28 cellular contexts compared by ENCODE assay signal in the genomic region with DNA sequence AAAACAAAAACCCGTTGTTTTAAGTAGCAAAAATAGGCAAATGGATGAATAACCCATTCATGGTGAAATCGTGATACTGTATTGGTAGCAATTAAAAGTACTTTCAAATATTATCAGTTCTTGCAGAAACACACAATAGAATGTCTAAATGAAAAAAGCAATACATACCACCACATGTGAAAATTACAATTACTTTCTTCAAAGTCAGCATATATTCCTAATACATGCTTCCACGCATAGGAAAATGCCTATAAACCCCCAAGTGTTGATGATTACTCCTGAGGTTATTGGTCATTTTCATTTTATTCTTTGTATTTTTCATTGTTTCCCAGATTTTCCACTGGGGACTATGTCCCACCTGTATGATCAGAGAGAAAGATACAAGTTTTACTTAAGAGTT.
"Had no signal": no experiment of that assay in that cellular context is flagged by ENCODE, and none has a peak within 500 bp of the region (broad histone marks: within the 10 kb centered on the region; RNA-seq: fewer than 3 reads in every experiment).

No MANE protein-coding gene starts in this region.

- H3K4me3 Mint-ChIP-seq: endodermal cell; memory B cell; naive B cell; natural killer cell treated with Interleukin-12 subunit alpha and Interleukin-12 subunit beta and Interleukin-15 and Interleukin-18, amount 100 ng/mL, for 72 hours; neural crest cell; stimulated activated memory B cell treated with anti-CD40 and anti-IgM and Interleukin-4, amounts not matched to agents 10 μg/mL and 1 μg/mL and 100 μg/mL, for 72 hours had no signal

- H3K27ac ChIP-seq: epithelial cell of prostate, foreskin keratinocyte, gastroesophageal sphincter, heart left ventricle, hepatocyte, neutrophil, pancreas, skin epidermis, spleen, thyroid gland, vagina had no signal

- H3K4me2 ChIP-seq: hepatocyte had no signal

- DNase-seq: effector CD8-positive, alpha-beta T cell; endodermal cell; foreskin keratinocyte; heart left ventricle; kidney; mucosa of descending colon; naive B cell; pancreas; spleen; stimulated activated CD4-positive, alpha-beta T cell treated with anti-CD3 and anti-CD28 coated beads, Interleukin-4, amount 100 ng/mL, for 4 hours; stimulated activated naive CD8-positive, alpha-beta T cell treated with anti-CD3 and anti-CD28 coated beads, Interleukin-15, Interleukin-2, amounts not matched to agents 100 U/mL and 50 U/mL, for 24 hours; thyroid gland; trophoblast cell had no signal

- H3K9me3 ChIP-seq: gastroesophageal sphincter, heart left ventricle, mucosa of descending colon, neutrophil, pancreas, spleen, thyroid gland, vagina had no signal

- H3K4me3 ChIP-seq: gastroesophageal sphincter, heart left ventricle, hepatocyte, lung, mucosa of descending colon, pancreas, skin epidermis, spleen, thyroid gland, vagina had no signal

- ATAC-seq: esophagus mucosa; foreskin keratinocyte; gastroesophageal sphincter; heart left ventricle; left lobe of liver; mucosa of descending colon; natural killer cell treated with Interleukin-12 subunit alpha and Interleukin-12 subunit beta and Interleukin-15 and Interleukin-18, amount 100 ng/mL, for 72 hours; pancreas; stimulated activated memory B cell treated with anti-CD40 and anti-IgM and Interleukin-4, amounts not matched to agents 10 μg/mL and 1 μg/mL and 100 μg/mL, for 72 hours; stimulated activated naive CD8-positive, alpha-beta T cell treated with anti-CD3 and anti-CD28 coated beads, Interleukin-15, Interleukin-2, amounts not matched to agents 100 U/mL and 50 U/mL, for 24 hours had no signal

- H3K27ac Mint-ChIP-seq: endodermal cell; memory B cell; natural killer cell treated with Interleukin-12 subunit alpha and Interleukin-12 subunit beta and Interleukin-15 and Interleukin-18, amount 100 ng/mL, for 72 hours; progenitor cell of endocrine pancreas; stimulated activated memory B cell treated with anti-CD40 and anti-IgM and Interleukin-4, amounts not matched to agents 10 μg/mL and 1 μg/mL and 100 μg/mL, for 72 hours had no signal

- H3K27me3 ChIP-seq: foreskin keratinocyte, gastroesophageal sphincter, heart left ventricle, hepatocyte, neutrophil, pancreas, spleen, thyroid gland, vagina had no signal

- FAIRE-seq: colon, kidney, pancreas had no signal

- H3K9me3 Mint-ChIP-seq: endodermal cell; memory B cell; naive B cell; natural killer cell treated with Interleukin-12 subunit alpha and Interleukin-12 subunit beta and Interleukin-15 and Interleukin-18, amount 100 ng/mL, for 72 hours; neural crest cell; stimulated activated memory B cell treated with anti-CD40 and anti-IgM and Interleukin-4, amounts not matched to agents 10 μg/mL and 1 μg/mL and 100 μg/mL, for 72 hours had no signal

- H3K4me1 Mint-ChIP-seq: endodermal cell; neural crest cell; stimulated activated memory B cell treated with anti-CD40 and anti-IgM and Interleukin-4, amounts not matched to agents 10 μg/mL and 1 μg/mL and 100 μg/mL, for 72 hours had no signal

- H3K27me3 Mint-ChIP-seq: memory B cell; naive B cell; natural killer cell treated with Interleukin-12 subunit alpha and Interleukin-12 subunit beta and Interleukin-15 and Interleukin-18, amount 100 ng/mL, for 72 hours; progenitor cell of endocrine pancreas; stimulated activated memory B cell treated with anti-CD40 and anti-IgM and Interleukin-4, amounts not matched to agents 10 μg/mL and 1 μg/mL and 100 μg/mL, for 72 hours had no signal

- H3K4me1 ChIP-seq: foreskin keratinocyte, pancreas, thyroid gland, vagina had no signal
